In the genomic region with DNA sequence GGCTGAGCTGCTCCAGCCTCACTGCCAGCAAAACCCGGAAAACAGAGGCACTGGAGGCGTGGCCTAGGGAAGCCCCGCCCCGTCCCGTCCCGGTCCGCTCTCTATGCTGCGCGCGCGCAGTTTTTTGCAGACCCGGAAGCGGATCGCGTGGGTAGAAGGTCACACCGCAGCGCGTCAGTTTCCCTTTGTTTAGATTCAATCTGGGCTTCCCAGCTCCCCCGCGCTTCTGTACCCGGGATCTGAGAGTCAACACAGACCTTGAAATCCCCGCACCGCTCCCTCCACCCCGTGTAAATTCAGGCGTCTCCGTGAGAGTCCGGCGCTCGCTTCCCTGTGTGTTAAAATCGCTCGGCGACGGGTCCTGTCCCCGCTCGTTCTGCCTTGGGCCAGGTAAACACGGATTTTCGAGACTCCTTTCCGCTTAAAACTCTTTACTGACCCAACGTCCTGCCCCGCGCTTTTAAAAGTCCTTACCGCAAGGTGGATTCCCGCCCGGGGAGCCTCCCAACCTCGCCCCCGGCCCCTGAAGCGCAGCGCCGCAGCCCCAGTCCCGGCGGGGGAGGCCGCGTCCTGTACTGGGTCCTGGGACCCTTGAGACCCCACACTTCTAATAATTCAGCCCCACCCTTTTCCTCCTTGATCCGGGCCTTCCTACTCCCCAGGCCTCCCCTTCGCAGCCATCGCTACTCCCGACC, we compare ENCODE assay signal across 8 cellular contexts. TPM values are rescaled to one million over a fixed set of nuclear protein-coding genes. Genes with fewer than 3 reads are reported as not detected.
DNase-seq lines count a peak whose midpoint lies in the region; ATAC-seq lines count a peak whose summit lies in the region.

A gene (plus strand): TSS at position 127 of the 695 bp plus-strand sequence. CDS start 12,930 bp downstream, outside the sequence.

- H3K4me1 Mint-ChIP-seq in effector memory CD8-positive, alpha-beta T cell (ENCODE audit: low read depth in 2 of 2) = peaks cover 10 to 12% of the 10 kb centered on the region in 2 donors

- H3K4me3 Mint-ChIP-seq in effector memory CD8-positive, alpha-beta T cell = peak within 1 kb of the TSS; percentile 90 to 94

- peaks cover 8 to 13% of the 10 kb centered on the region in 2 donors for H3K9me3 Mint-ChIP-seq in effector memory CD8-positive, alpha-beta T cell

- H3K27ac Mint-ChIP-seq in effector memory CD8-positive, alpha-beta T cell = peak within 1 kb of the TSS; percentile 95 to 96

- DNase-seq in DMS79 (lab: John Stamatoyannopoulos, UW) (peak; percentile 58), NCI-H510A treated with DMSO at 0.1 percent for 48 hours (lab: John Stamatoyannopoulos, UW) (peak; percentile 71), lung microvascular endothelial cell (ENCODE audit: low read depth in 2 of 2) (peak; percentile 92 to 93), SIG-M5 (lab: John Stamatoyannopoulos, UW) (no peak)
- DNase-seq in activated CD8-positive, alpha-beta memory T cell treated with anti-CD3 and anti-CD28 coated beads for 1 hour (ENCODE audit: extremely low read depth in 1 of 2, low read depth in 1 of 2) = peak; percentile 53 to 73
- peak; percentile 75 to 80 (median 79) for DNase-seq in effector memory CD8-positive, alpha-beta T cell
- DNase-seq in stimulated activated CD4-positive, alpha-beta T cell treated with anti-CD3 and anti-CD28 coated beads, Interleukin-4, amount 100 ng/mL, for 4 hours = peak; percentile 86

- ATAC-seq in HG02973 (IDR thresholded peaks at IDR 0.05; ENCODE audit: unreplicated experiment) = peak; percentile 58
- ATAC-seq in effector memory CD8-positive, alpha-beta T cell (replicated peaks) = peak; percentile 96

- peaks cover 19% of the 10 kb centered on the region for H3K36me3 Mint-ChIP-seq in effector memory CD8-positive, alpha-beta T cell (ENCODE audit: insufficient read depth)

- H3K27me3 Mint-ChIP-seq in effector memory CD8-positive, alpha-beta T cell = no peaks in the 10 kb centered on the region

RNA-seq across cellular contexts. Expression of the gene that starts here (rescaled TPM):
- total RNA-seq in lung microvascular endothelial cell = 2.2 and 2.8 TPM in 2 replicates
